In the genomic region with DNA sequence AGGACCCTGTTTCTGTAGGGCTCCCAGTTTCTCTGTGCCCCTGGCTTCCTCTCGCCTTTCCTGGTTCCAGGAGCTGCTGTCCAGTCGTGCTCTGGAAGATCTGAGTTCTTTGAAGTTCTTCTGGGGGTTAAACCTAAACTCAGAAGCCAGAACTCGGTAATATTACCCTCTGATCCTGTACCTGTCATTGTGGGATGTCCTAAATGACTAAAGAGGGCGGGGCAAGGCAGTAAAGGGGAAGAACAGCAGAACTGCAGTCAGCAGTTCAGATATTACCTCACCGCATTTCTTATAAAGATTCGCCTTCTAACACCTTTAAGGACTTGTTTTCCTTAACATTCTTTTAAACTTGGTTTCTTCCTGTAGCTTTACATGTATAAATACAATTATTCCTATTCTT, we compare ENCODE assay signal across 16 cellular contexts.
DNase-seq lines count a peak whose midpoint lies in the region; ATAC-seq, FAIRE-seq and TF ChIP-seq lines count a peak whose summit lies in the region.
"Had no signal": no experiment of that assay in that cellular context is flagged by ENCODE, and none has a peak within 500 bp of the region (broad histone marks: within the 10 kb centered on the region; RNA-seq: fewer than 3 reads in every experiment).

No MANE protein-coding gene starts in this region.

- H3K4me3 ChIP-seq in coronary artery = no peak overlapping the region
- H3K4me3 ChIP-seq in CD8-positive, alpha-beta memory T cell (ENCODE audit: low read length) = no peak overlapping the region
- H3K4me3 ChIP-seq: lung had no signal

- no peaks in the 10 kb centered on the region for H3K27me3 ChIP-seq in CD8-positive, alpha-beta memory T cell (ENCODE audit: insufficient read depth, low read length, poor library complexity, severe bottlenecking)

- H3K9me3 Mint-ChIP-seq in CD14-positive monocyte (no peaks in the 10 kb centered on the region), brain (no peaks in the 10 kb centered on the region)
- no peaks in the 10 kb centered on the region for H3K9me3 Mint-ChIP-seq in activated T-helper 1 cell treated with anti-CD3 and anti-CD28 coated beads, Interleukin-12 subunit alpha, Interleukin-12 subunit beta, Interleukin-2, Interleukin-4 antibody, amounts not matched to agents 30 ng/mL and 10 ng/mL and 1 ng/mL, durations not matched to agents 14 hours and 24 hours and 36 hours
- H3K9me3 Mint-ChIP-seq in CD8-positive, alpha-beta memory T cell = no peaks in the 10 kb centered on the region
- H3K9me3 Mint-ChIP-seq: stimulated activated naive CD8-positive, alpha-beta T cell treated with anti-CD3 and anti-CD28 coated beads, Interleukin-15, Interleukin-2, amounts not matched to agents 100 ng/mL and 50 ng/mL, for 24 hours had no signal

- H3K27me3 Mint-ChIP-seq in CD14-positive monocyte (ENCODE audit: low read depth in 3 of 3) = no peaks in the 10 kb centered on the region
- H3K27me3 Mint-ChIP-seq in brain = no peaks in the 10 kb centered on the region
- no peaks in the 10 kb centered on the region for H3K27me3 Mint-ChIP-seq in activated T-helper 1 cell treated with anti-CD3 and anti-CD28 coated beads, Interleukin-12 subunit alpha, Interleukin-12 subunit beta, Interleukin-2, Interleukin-4 antibody, amounts not matched to agents 30 ng/mL and 10 ng/mL and 1 ng/mL, durations not matched to agents 14 hours and 24 hours and 36 hours (ENCODE audit: insufficient read depth)
- peaks cover 0 to 1% of the 10 kb centered on the region in 2 donors for H3K27me3 Mint-ChIP-seq in CD8-positive, alpha-beta memory T cell
- H3K27me3 Mint-ChIP-seq: stimulated activated naive CD8-positive, alpha-beta T cell treated with anti-CD3 and anti-CD28 coated beads, Interleukin-15, Interleukin-2, amounts not matched to agents 100 ng/mL and 50 ng/mL, for 24 hours had no signal

- ATAC-seq in HG02870 (IDR thresholded peaks at IDR 0.05; ENCODE audit: unreplicated experiment) = peak; percentile 91

- H3K4me1 ChIP-seq in CD8-positive, alpha-beta memory T cell (ENCODE audit: insufficient read depth, low read length) = no peaks in the 10 kb centered on the region

- DNase-seq in CD14-positive monocyte (ENCODE audit: low spot score) (no peak), GM18507 (ENCODE audit: extremely low spot score, insufficient read length, low read depth) (peak; percentile 11), coronary artery (ENCODE audit: low spot score) (no peak), NCI-H1048 (lab: John Stamatoyannopoulos, UW) (no peak)
- DNase-seq in activated T-helper 1 cell treated with anti-CD3 and anti-CD28 coated beads, Interleukin-12 subunit alpha, Interleukin-12 subunit beta, Interleukin-2, Interleukin-4 antibody, amounts not matched to agents 30 ng/mL and 10 ng/mL and 1 ng/mL, durations not matched to agents 14 hours and 24 hours and 36 hours (ENCODE audit: low spot score) = no peak
- DNase-seq in CD8-positive, alpha-beta memory T cell = no peak
- DNase-seq: activated T-cell treated with anti-CD3 and anti-CD28 coated beads for 4 hours; GDM1; MV-4-11; NCI-H446 treated with DMSO at 0.1 percent for 48 hours; stimulated activated CD4-positive, alpha-beta T cell treated with anti-CD3 and anti-CD28 coated beads, Interleukin-2, amount 100 ng/mL, for 24 hours had no signal

- H3K27ac ChIP-seq in coronary artery = no peak overlapping the region
- H3K27ac ChIP-seq in CD8-positive, alpha-beta memory T cell (ENCODE audit: low read depth, low read length) = no peak overlapping the region
- H3K27ac ChIP-seq: epithelial cell of prostate had no signal

- no peak for FAIRE-seq in GM18507 (lab: Jason Lieb, UNC)

- peaks cover 8% of the 10 kb centered on the region for H3K36me3 ChIP-seq in CD8-positive, alpha-beta memory T cell (ENCODE audit: insufficient read depth, low read length)

- H3K27ac Mint-ChIP-seq in CD14-positive monocyte (peak overlapping the region in 4 of 7 donors; percentile 40 to 84 (median 64)), brain (peak overlapping the region in 3 of 5 experiments; percentile 2 to 12 (median 9))
- H3K27ac Mint-ChIP-seq in activated T-helper 1 cell treated with anti-CD3 and anti-CD28 coated beads, Interleukin-12 subunit alpha, Interleukin-12 subunit beta, Interleukin-2, Interleukin-4 antibody, amounts not matched to agents 30 ng/mL and 10 ng/mL and 1 ng/mL, durations not matched to agents 14 hours and 24 hours and 36 hours = no peak overlapping the region
- peak overlapping the region in 4 of 8 donors; percentile 22 to 45 (median 35) for H3K27ac Mint-ChIP-seq in CD8-positive, alpha-beta memory T cell
- H3K27ac Mint-ChIP-seq: stimulated activated naive CD8-positive, alpha-beta T cell treated with anti-CD3 and anti-CD28 coated beads, Interleukin-15, Interleukin-2, amounts not matched to agents 100 ng/mL and 50 ng/mL, for 24 hours had no signal

- POLR2A ChIA-PET in CD8-positive, alpha-beta memory T cell (lab: Charles Lee) = no interaction called here

- H3K4me1 Mint-ChIP-seq in CD14-positive monocyte = peaks cover 26% of the 10 kb centered on the region
- peaks cover 53% of the 10 kb centered on the region for H3K4me1 Mint-ChIP-seq in brain
- peaks cover 8% of the 10 kb centered on the region for H3K4me1 Mint-ChIP-seq in activated T-helper 1 cell treated with anti-CD3 and anti-CD28 coated beads, Interleukin-12 subunit alpha, Interleukin-12 subunit beta, Interleukin-2, Interleukin-4 antibody, amounts not matched to agents 30 ng/mL and 10 ng/mL and 1 ng/mL, durations not matched to agents 14 hours and 24 hours and 36 hours (ENCODE audit: low read depth)
- H3K4me1 Mint-ChIP-seq in CD8-positive, alpha-beta memory T cell = peaks cover 8 to 19% (median 12%) of the 10 kb centered on the region in 3 donors

- CTCF ChIA-PET in CD8-positive, alpha-beta memory T cell (lab: Charles Lee) = no interaction called here

- intact Hi-C loops in CD14-positive monocyte (cut with micrococcal nuclease) = no loop called here
- intact Hi-C loops in activated T-helper 1 cell treated with anti-CD3 and anti-CD28 coated beads, Interleukin-12 subunit alpha, Interleukin-12 subunit beta, Interleukin-2, Interleukin-4 antibody, amounts not matched to agents 30 ng/mL and 10 ng/mL and 1 ng/mL, durations not matched to agents 14 hours and 24 hours and 36 hours (cut with micrococcal nuclease) = no loop called here

- H3K9me3 ChIP-seq in CD8-positive, alpha-beta memory T cell (ENCODE audit: low read length) = no peaks in the 10 kb centered on the region

- TF ChIP-seq CTCF in CD14-positive monocyte (IDR thresholded peaks at IDR 0.05) (no peak), brain (conservative IDR thresholded peaks at IDR 0.05) (no peak), coronary artery (IDR thresholded peaks at IDR 0.05) (no peak)

- peaks cover 57 to 64% of the 10 kb centered on the region in 2 donors for H3K36me3 Mint-ChIP-seq in CD14-positive monocyte
- peaks cover 27% of the 10 kb centered on the region for H3K36me3 Mint-ChIP-seq in brain
- H3K36me3 Mint-ChIP-seq in activated T-helper 1 cell treated with anti-CD3 and anti-CD28 coated beads, Interleukin-12 subunit alpha, Interleukin-12 subunit beta, Interleukin-2, Interleukin-4 antibody, amounts not matched to agents 30 ng/mL and 10 ng/mL and 1 ng/mL, durations not matched to agents 14 hours and 24 hours and 36 hours (ENCODE audit: low read depth) = peaks cover 15% of the 10 kb centered on the region
- H3K36me3 Mint-ChIP-seq in CD8-positive, alpha-beta memory T cell = peaks cover 1 to 78% (median 23%) of the 10 kb centered on the region in 3 donors

- H3K4me3 Mint-ChIP-seq in CD14-positive monocyte (no peak overlapping the region), brain (no peak overlapping the region)
- H3K4me3 Mint-ChIP-seq in activated T-helper 1 cell treated with anti-CD3 and anti-CD28 coated beads, Interleukin-12 subunit alpha, Interleukin-12 subunit beta, Interleukin-2, Interleukin-4 antibody, amounts not matched to agents 30 ng/mL and 10 ng/mL and 1 ng/mL, durations not matched to agents 14 hours and 24 hours and 36 hours = no peak overlapping the region
- no peak overlapping the region for H3K4me3 Mint-ChIP-seq in CD8-positive, alpha-beta memory T cell
- H3K4me3 Mint-ChIP-seq: stimulated activated naive CD8-positive, alpha-beta T cell treated with anti-CD3 and anti-CD28 coated beads, Interleukin-15, Interleukin-2, amounts not matched to agents 100 ng/mL and 50 ng/mL, for 24 hours had no signal
